In the genomic region with DNA sequence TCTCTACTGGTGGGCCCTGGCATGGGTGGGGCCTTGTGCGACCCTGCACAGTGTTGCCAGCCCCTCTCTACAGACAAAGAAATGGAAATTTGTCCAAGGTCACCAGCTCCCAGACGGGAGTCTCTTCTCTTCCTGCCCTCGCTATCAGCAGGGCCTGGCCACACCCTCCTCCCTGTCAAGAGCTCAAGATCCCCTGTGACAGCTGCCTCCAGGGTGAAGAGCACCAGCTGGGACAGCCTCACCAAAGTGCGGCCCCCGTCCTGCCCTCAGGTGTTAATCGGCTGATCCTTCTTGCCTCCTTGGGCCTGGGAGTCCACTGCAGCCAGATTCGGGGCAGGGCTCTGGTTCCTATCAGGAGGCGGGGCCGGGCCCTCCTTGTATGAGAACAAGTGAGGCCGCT, we compare ENCODE assay signal across 14 cellular contexts.
"Had no signal": no experiment of that assay in that cellular context is flagged by ENCODE, and none has a peak within 500 bp of the region (broad histone marks: within the 10 kb centered on the region; RNA-seq: fewer than 3 reads in every experiment).

No MANE protein-coding gene starts in this region.

- H3K9ac ChIP-seq: parathyroid adenoma had no signal

- H3K4me1 ChIP-seq: foreskin keratinocyte, lower lobe of right lung, parathyroid adenoma had no signal

- H3K79me2 ChIP-seq: hepatocyte, parathyroid adenoma had no signal

- FAIRE-seq: kidney, small intestine had no signal

- H3K27ac ChIP-seq: foreskin keratinocyte, hepatocyte, left ventricle myocardium inferior, lower lobe of right lung, parathyroid adenoma, thyroid gland had no signal

- DNase-seq: effector CD4-positive, alpha-beta T cell; kidney; left cardiac atrium; lower lobe of right lung; naive B cell; stimulated activated CD4-positive, alpha-beta T cell treated with anti-CD3 and anti-CD28 coated beads, Interleukin-12 subunit alpha, Interleukin-12 subunit beta, amount 100 ng/mL, for 4 hours; stimulated activated naive CD4-positive, alpha-beta T cell had no signal

- H2AFZ ChIP-seq: hepatocyte, parathyroid adenoma had no signal

- H3K9me3 ChIP-seq: left ventricle myocardium inferior, lower lobe of right lung, stomach, thyroid gland had no signal

- H3K27me3 ChIP-seq: foreskin keratinocyte, hepatocyte, stomach, thyroid gland had no signal

- H3K4me2 ChIP-seq: hepatocyte had no signal

- H3K4me3 ChIP-seq: hepatocyte, left ventricle myocardium inferior, lower lobe of right lung, stomach, thyroid gland had no signal
